Comparison of ENCODE assay signal across 24 cellular contexts in genomic region chr17:73214008-73214407, GRCh38. TPM values are rescaled to one million over a fixed set of nuclear protein-coding genes. Genes with fewer than 3 reads are reported as not detected.
A peak's percentile ranks its signal among the peaks of the same experiment; 100 is the strongest.
DNase-seq lines count a peak whose midpoint lies in the region; ATAC-seq and TF ChIP-seq lines count a peak whose summit lies in the region.
"Had no signal": no experiment of that assay in that cellular context is flagged by ENCODE, and none has a peak within 500 bp of the region (broad histone marks: within the 10 kb centered on the region; RNA-seq: fewer than 3 reads in every experiment).

No MANE protein-coding gene starts in this region.

- peaks cover 25% of the 10 kb centered on the region for H3K36me3 ChIP-seq in CD4-positive, CD25-positive, alpha-beta regulatory T cell (ENCODE audit: control insufficient read depth, insufficient read depth, low read length)
- H3K36me3 ChIP-seq in heart right ventricle: peaks cover 0 to 78% (median 17%) of the 10 kb centered on the region in 9 donors

- no peak for TF ChIP-seq CTCF in heart right ventricle (IDR thresholded peaks at IDR 0.05)

- H3K4me3 ChIP-seq in CD4-positive, CD25-positive, alpha-beta regulatory T cell (ENCODE audit: low read depth, low read length): no peak overlapping the region
- H3K4me3 ChIP-seq in heart right ventricle: no peak overlapping the region
- H3K4me3 ChIP-seq: BLaER1, SK-N-MC had no signal

- ATAC-seq in activated T-cell treated with anti-CD3 and anti-CD28 coated beads, Interleukin-2, amount 50 U/mL, for 72 hours (replicated peaks in 1 of 2): no peak
- ATAC-seq in CD4-positive, CD25-positive, alpha-beta regulatory T cell (ENCODE audit: low read depth in 2 of 2): no peak
- ATAC-seq in GM18498 (IDR thresholded peaks at IDR 0.05; ENCODE audit: unreplicated experiment) (peak; percentile 54), GM21447 (IDR thresholded peaks at IDR 0.05; ENCODE audit: unreplicated experiment) (no peak), GM19467 (IDR thresholded peaks at IDR 0.05; ENCODE audit: unreplicated experiment) (no peak), heart right ventricle (no peak)
- peak; percentile 43 for ATAC-seq in activated T-helper 17 cell treated with anti-CD3 and anti-CD28 coated beads, Interleukin-2, amount 50 U/mL, for 72 hours (replicated peaks)

- peaks cover 53% of the 10 kb centered on the region for H3K4me1 Mint-ChIP-seq in activated T-cell treated with anti-CD3 and anti-CD28 coated beads, Interleukin-2, amount 50 U/mL, for 24 hours (ENCODE audit: low read depth)
- peaks cover 49% of the 10 kb centered on the region for H3K4me1 Mint-ChIP-seq in activated T-cell treated with anti-CD3 and anti-CD28 coated beads, Interleukin-2, amount 50 U/mL, for 72 hours (ENCODE audit: low read depth)
- H3K4me1 Mint-ChIP-seq in CD4-positive, CD25-positive, alpha-beta regulatory T cell: peaks cover 22 to 57% (median 40%) of the 10 kb centered on the region in 4 donors
- peaks cover 29% of the 10 kb centered on the region for H3K4me1 Mint-ChIP-seq in activated T-helper 17 cell treated with anti-CD3 and anti-CD28 coated beads, Interleukin-2, amount 50 U/mL, for 72 hours

- intact Hi-C loops in heart right ventricle (cut with DNase I): no loop called here

- H3K27ac Mint-ChIP-seq in activated T-cell treated with anti-CD3 and anti-CD28 coated beads, Interleukin-2, amount 50 U/mL, for 24 hours: peak overlapping the region; percentile 22
- no peak overlapping the region for H3K27ac Mint-ChIP-seq in activated T-cell treated with anti-CD3 and anti-CD28 coated beads, Interleukin-2, amount 50 U/mL, for 72 hours
- peak overlapping the region; percentile 16 to 70 (median 49) for H3K27ac Mint-ChIP-seq in CD4-positive, CD25-positive, alpha-beta regulatory T cell
- H3K27ac Mint-ChIP-seq in activated T-helper 17 cell treated with anti-CD3 and anti-CD28 coated beads, Interleukin-2, amount 50 U/mL, for 72 hours: peak overlapping the region; percentile 43

- H3K27ac ChIP-seq in CD4-positive, CD25-positive, alpha-beta regulatory T cell (ENCODE audit: insufficient read depth, low read length, poor library complexity, severe bottlenecking): no peak overlapping the region
- no peak overlapping the region for H3K27ac ChIP-seq in heart right ventricle
- H3K27ac ChIP-seq: BLaER1, RWPE1, SK-N-MC had no signal

- DNase-seq in activated T-cell treated with anti-CD3 and anti-CD28 coated beads, Interleukin-2, amount 50 U/mL, for 24 hours: no peak
- no peak for DNase-seq in activated T-cell treated with anti-CD3 and anti-CD28 coated beads, Interleukin-2, amount 50 U/mL, for 72 hours
- no peak for DNase-seq in CD4-positive, CD25-positive, alpha-beta regulatory T cell
- DNase-seq in heart right ventricle: no peak
- DNase-seq: EL; GF-D8; GOT3; HCEC 1CT; KBM-7; NCI-H1105 treated with DMSO at 0.1 percent for 48 hours; NCI-H2029 treated with DMSO at 0.1 percent for 48 hours; NCI-H345; NCI-H524; NCI-H774; NK-92 treated with Interleukin-12 subunit alpha and Interleukin-12 subunit beta, amount 100 ng/mL, for 24 hours; SHP77 treated with DMSO at 0.1 percent for 48 hours had no signal

- no peaks in the 10 kb centered on the region for H3K9me3 ChIP-seq in CD4-positive, CD25-positive, alpha-beta regulatory T cell (ENCODE audit: control insufficient read depth in 2 of 2, low read length in 2 of 2)
- no peaks in the 10 kb centered on the region for H3K9me3 ChIP-seq in heart right ventricle
- H3K9me3 ChIP-seq: BLaER1 had no signal

- peaks cover 65% of the 10 kb centered on the region for H3K36me3 Mint-ChIP-seq in activated T-cell treated with anti-CD3 and anti-CD28 coated beads, Interleukin-2, amount 50 U/mL, for 24 hours (ENCODE audit: low read depth)
- H3K36me3 Mint-ChIP-seq in activated T-cell treated with anti-CD3 and anti-CD28 coated beads, Interleukin-2, amount 50 U/mL, for 72 hours (ENCODE audit: insufficient read depth in 2 of 2): peaks cover 3 to 14% of the 10 kb centered on the region in 2 donors
- peaks cover 33% of the 10 kb centered on the region for H3K36me3 Mint-ChIP-seq in CD4-positive, CD25-positive, alpha-beta regulatory T cell
- H3K36me3 Mint-ChIP-seq in activated T-helper 17 cell treated with anti-CD3 and anti-CD28 coated beads, Interleukin-2, amount 50 U/mL, for 72 hours (ENCODE audit: low read depth): peaks cover 68% of the 10 kb centered on the region

- no peaks in the 10 kb centered on the region for H3K27me3 ChIP-seq in CD4-positive, CD25-positive, alpha-beta regulatory T cell (ENCODE audit: control insufficient read depth, insufficient read depth, low read length)
- no peaks in the 10 kb centered on the region for H3K27me3 ChIP-seq in heart right ventricle
- H3K27me3 ChIP-seq: BLaER1 had no signal

- H3K4me3 Mint-ChIP-seq in activated T-cell treated with anti-CD3 and anti-CD28 coated beads, Interleukin-2, amount 50 U/mL, for 24 hours: no peak overlapping the region
- H3K4me3 Mint-ChIP-seq in activated T-cell treated with anti-CD3 and anti-CD28 coated beads, Interleukin-2, amount 50 U/mL, for 72 hours: no peak overlapping the region
- H3K4me3 Mint-ChIP-seq in CD4-positive, CD25-positive, alpha-beta regulatory T cell: no peak overlapping the region
- H3K4me3 Mint-ChIP-seq in activated T-helper 17 cell treated with anti-CD3 and anti-CD28 coated beads, Interleukin-2, amount 50 U/mL, for 72 hours: no peak overlapping the region

- H3K27me3 Mint-ChIP-seq in activated T-cell treated with anti-CD3 and anti-CD28 coated beads, Interleukin-2, amount 50 U/mL, for 24 hours: no peaks in the 10 kb centered on the region
- no peaks in the 10 kb centered on the region for H3K27me3 Mint-ChIP-seq in activated T-cell treated with anti-CD3 and anti-CD28 coated beads, Interleukin-2, amount 50 U/mL, for 72 hours (ENCODE audit: low read depth)
- H3K27me3 Mint-ChIP-seq in CD4-positive, CD25-positive, alpha-beta regulatory T cell: no peaks in the 10 kb centered on the region
- H3K27me3 Mint-ChIP-seq in activated T-helper 17 cell treated with anti-CD3 and anti-CD28 coated beads, Interleukin-2, amount 50 U/mL, for 72 hours: no peaks in the 10 kb centered on the region

- H3K9me3 Mint-ChIP-seq in activated T-cell treated with anti-CD3 and anti-CD28 coated beads, Interleukin-2, amount 50 U/mL, for 24 hours: no peaks in the 10 kb centered on the region
- H3K9me3 Mint-ChIP-seq in activated T-cell treated with anti-CD3 and anti-CD28 coated beads, Interleukin-2, amount 50 U/mL, for 72 hours: no peaks in the 10 kb centered on the region
- no peaks in the 10 kb centered on the region for H3K9me3 Mint-ChIP-seq in CD4-positive, CD25-positive, alpha-beta regulatory T cell
- H3K9me3 Mint-ChIP-seq in activated T-helper 17 cell treated with anti-CD3 and anti-CD28 coated beads, Interleukin-2, amount 50 U/mL, for 72 hours: no peaks in the 10 kb centered on the region

- peaks cover 26% of the 10 kb centered on the region for H3K4me1 ChIP-seq in CD4-positive, CD25-positive, alpha-beta regulatory T cell (ENCODE audit: control insufficient read depth, insufficient read depth, low read length, poor library complexity, severe bottlenecking)
- H3K4me1 ChIP-seq in heart right ventricle: peaks cover 0 to 8% (median 0%) of the 10 kb centered on the region in 9 donors
- H3K4me1 ChIP-seq: BLaER1 had no signal

RNA-seq across cellular contexts. Expression of gene COG1, which starts 21.2 kb away (rescaled TPM):
- total RNA-seq in activated T-cell treated with anti-CD3 and anti-CD28 coated beads, Interleukin-2, amount 50 U/mL, for 72 hours: 10 to 100 TPM; 36.2 to 37.1 TPM
- total RNA-seq in CD4-positive, CD25-positive, alpha-beta regulatory T cell: 61.0 TPM
- 10 to 100 TPM; 18.9 to 31.7 (median 21.2) TPM for polyA plus RNA-seq in CD4-positive, CD25-positive, alpha-beta regulatory T cell
- total RNA-seq in activated T-helper 17 cell treated with anti-CD3 and anti-CD28 coated beads, Interleukin-2, amount 50 U/mL, for 72 hours: 10 to 100 TPM; 22.5 to 27.3 TPM
- 10 to 100 TPM; 44.4 to 70.6 (median 58.0) TPM for total RNA-seq in heart right ventricle
- polyA plus RNA-seq in heart right ventricle: 10 to 100 TPM; 27.1 to 97.2 TPM

RNA-seq across cellular contexts. Expression of gene CPSF4L, which starts 47.7 kb away (rescaled TPM):
- total RNA-seq in activated T-cell treated with anti-CD3 and anti-CD28 coated beads, Interleukin-2, amount 50 U/mL, for 72 hours: not detected
- total RNA-seq in CD4-positive, CD25-positive, alpha-beta regulatory T cell: not detected
- not detected for polyA plus RNA-seq in CD4-positive, CD25-positive, alpha-beta regulatory T cell
- not detected for total RNA-seq in activated T-helper 17 cell treated with anti-CD3 and anti-CD28 coated beads, Interleukin-2, amount 50 U/mL, for 72 hours
- not detected for total RNA-seq in heart right ventricle
- not detected for polyA plus RNA-seq in heart right ventricle
- total RNA-seq: HT1080 had no signal

RNA-seq across cellular contexts. Expression of gene SSTR2, which starts 49.2 kb away (rescaled TPM):
- total RNA-seq in activated T-cell treated with anti-CD3 and anti-CD28 coated beads, Interleukin-2, amount 50 U/mL, for 72 hours: under 1 TPM; 0.29 to 0.32 TPM
- 0.05 TPM for total RNA-seq in CD4-positive, CD25-positive, alpha-beta regulatory T cell
- polyA plus RNA-seq in CD4-positive, CD25-positive, alpha-beta regulatory T cell: under 1 TPM in 1 of 4 donors, not detected in 3; 0.05 TPM
- total RNA-seq in activated T-helper 17 cell treated with anti-CD3 and anti-CD28 coated beads, Interleukin-2, amount 50 U/mL, for 72 hours: under 1 TPM; 0.04 to 0.90 TPM
- total RNA-seq in heart right ventricle: 1 to 10 TPM in 2 of 10 donors, under 1 TPM in 8; 0.04 to 1.2 (median 0.44) TPM
- polyA plus RNA-seq in heart right ventricle: under 1 TPM; 0.16 to 0.37 TPM

Comparison
In these comparisons a context has a peak if more than half of its experiments do, and no peak if none do; other contexts are left out.
1. ATAC-seq: peak in GM18498 (single experiment) and activated T-helper 17 cell treated with anti-CD3 and anti-CD28 coated beads, Interleukin-2, amount 50 U/mL, for 72 hours (single experiment); none in activated T-cell treated with anti-CD3 and anti-CD28 coated beads, Interleukin-2, amount 50 U/mL, for 72 hours (0 of 2), CD4-positive, CD25-positive, alpha-beta regulatory T cell (0 of 2), GM21447 (single experiment), GM19467 (single experiment) and heart right ventricle (0 of 8).